In genomic region chr12:104674083-104674482, GRCh38 we compare ENCODE assay signal across 16 cellular contexts.
DNase-seq lines count a peak whose midpoint lies in the region; ATAC-seq and TF ChIP-seq lines count a peak whose summit lies in the region.
"Had no signal": no experiment of that assay in that cellular context is flagged by ENCODE, and none has a peak within 500 bp of the region (broad histone marks: within the 10 kb centered on the region; RNA-seq: fewer than 3 reads in every experiment).

No MANE protein-coding gene starts in this region.

- intact Hi-C loops in activated B cell treated with CpG ODN at 0.5 μM for 24 hours (cut with micrococcal nuclease), result loop anchor here (5.0 to 10.0 kb wide), 2 partner anchors 283 to 389 kb away; partner anchors contain the start of gene SLC41A2
- intact Hi-C loops in testis (cut with DNase I; ENCODE audit: low total_unique reads), result no loop called here
- intact Hi-C loops in esophagus muscularis mucosa (cut with DNase I), result no loop called here

- TF ChIP-seq CTCF in activated B cell treated with CpG ODN at 0.5 μM for 24 hours (IDR thresholded peaks at IDR 0.05), result no peak
- TF ChIP-seq CTCF in testis (IDR thresholded peaks at IDR 0.05), result no peak
- TF ChIP-seq CTCF in esophagus muscularis mucosa (IDR thresholded peaks at IDR 0.05), result no peak

- CTCF ChIA-PET in activated B cell treated with CpG ODN at 0.5 μM for 24 hours (lab: Charles Lee), result no interaction called here

- H3K27ac ChIP-seq in testis (peak overlapping the region; percentile 73 to 81), esophagus muscularis mucosa (replicated peaks in 1 of 4) (no peak overlapping the region)
- H3K27ac ChIP-seq: esophagus squamous epithelium had no signal

- H3K4me3 ChIP-seq in testis, result no peak overlapping the region
- H3K4me3 ChIP-seq in esophagus muscularis mucosa, result no peak overlapping the region
- H3K4me3 ChIP-seq: esophagus squamous epithelium, tibial nerve had no signal

- ATAC-seq in activated T-cell treated with anti-CD3 and anti-CD28 coated beads, Interleukin-2, amount 50 U/mL, for 72 hours (replicated peaks in 1 of 2), result no peak
- ATAC-seq in activated B cell treated with CpG ODN at 0.5 μM for 24 hours (ENCODE audit: low read depth) (no peak), memory B cell (ENCODE audit: low read depth) (no peak), GM18502 (IDR thresholded peaks at IDR 0.05; ENCODE audit: poor library complexity, unreplicated experiment) (no peak), HG03045 (IDR thresholded peaks at IDR 0.05; ENCODE audit: unreplicated experiment) (no peak)

- DNase-seq in activated T-cell treated with anti-CD3 and anti-CD28 coated beads, Interleukin-2, amount 50 U/mL, for 72 hours, result no peak
- no peak for DNase-seq in activated T-cell treated with anti-CD3 and anti-CD28 coated beads, Interleukin-2, amount 50 U/mL, for 1 hour
- DNase-seq in activated B cell treated with CpG ODN at 0.5 μM for 24 hours, result no peak
- no peak for DNase-seq in memory B cell (ENCODE audit: low spot score in 2 of 2)
- no peak for DNase-seq in testis
- no peak for DNase-seq in esophagus muscularis mucosa (ENCODE audit: extremely low spot score)
- DNase-seq: activated CD4-positive, alpha-beta T cell treated with anti-CD3 and anti-CD28 coated beads, Interleukin-2, amount 50 U/mL, for 1 hour; anterior cingulate cortex; COR-L47; esophagus squamous epithelium; GOT3; SIG-M5; T1000 had no signal

- no peaks in the 10 kb centered on the region for H3K36me3 Mint-ChIP-seq in activated T-cell treated with anti-CD3 and anti-CD28 coated beads, Interleukin-2, amount 50 U/mL, for 72 hours (ENCODE audit: insufficient read depth in 2 of 2)
- H3K36me3 Mint-ChIP-seq in activated B cell treated with CpG ODN at 0.5 μM for 24 hours (ENCODE audit: low read depth), result peaks cover 3% of the 10 kb centered on the region
- H3K36me3 Mint-ChIP-seq in memory B cell, result peaks cover 4% of the 10 kb centered on the region

- WGBS in testis, 2 donors, result 44 to 53% methylated on average over 4 of the region's 4 CpGs
- 76% methylated on average over 4 of the region's 4 CpGs for WGBS in esophagus muscularis mucosa

- H3K9me3 Mint-ChIP-seq in activated T-cell treated with anti-CD3 and anti-CD28 coated beads, Interleukin-2, amount 50 U/mL, for 72 hours, result no peaks in the 10 kb centered on the region
- H3K9me3 Mint-ChIP-seq in activated B cell treated with CpG ODN at 0.5 μM for 24 hours, result no peaks in the 10 kb centered on the region
- H3K9me3 Mint-ChIP-seq in memory B cell, result no peaks in the 10 kb centered on the region

- H3K9me3 ChIP-seq in testis (no peaks in the 10 kb centered on the region), esophagus muscularis mucosa (no peaks in the 10 kb centered on the region)
- H3K9me3 ChIP-seq: esophagus squamous epithelium, tibial nerve had no signal

- no peak overlapping the region for H3K4me3 Mint-ChIP-seq in activated T-cell treated with anti-CD3 and anti-CD28 coated beads, Interleukin-2, amount 50 U/mL, for 72 hours
- H3K4me3 Mint-ChIP-seq in activated B cell treated with CpG ODN at 0.5 μM for 24 hours (no peak overlapping the region), memory B cell (no peak overlapping the region)

- H3K27ac Mint-ChIP-seq in activated T-cell treated with anti-CD3 and anti-CD28 coated beads, Interleukin-2, amount 50 U/mL, for 72 hours, result peak overlapping the region; percentile 72
- peak overlapping the region; percentile 92 for H3K27ac Mint-ChIP-seq in activated B cell treated with CpG ODN at 0.5 μM for 24 hours
- H3K27ac Mint-ChIP-seq in memory B cell, result peak overlapping the region; percentile 88

- TF ChIP-seq EP300 in esophagus muscularis mucosa (IDR thresholded peaks at IDR 0.05), result no peak

- TF ChIP-seq POLR2A in testis (IDR thresholded peaks at IDR 0.05), result no peak
- no peak for TF ChIP-seq POLR2A in esophagus muscularis mucosa (IDR thresholded peaks at IDR 0.05; ENCODE audit: low read depth)

- H3K27me3 ChIP-seq in testis, result no peaks in the 10 kb centered on the region
- H3K27me3 ChIP-seq in esophagus muscularis mucosa, result no peaks in the 10 kb centered on the region
- H3K27me3 ChIP-seq: esophagus squamous epithelium, tibial nerve had no signal

- peaks cover 51% of the 10 kb centered on the region for H3K4me1 ChIP-seq in testis
- H3K4me1 ChIP-seq in esophagus muscularis mucosa, result peaks cover 40 to 57% (median 46%) of the 10 kb centered on the region in 4 donors

- peaks cover 54% of the 10 kb centered on the region for H3K4me1 Mint-ChIP-seq in activated T-cell treated with anti-CD3 and anti-CD28 coated beads, Interleukin-2, amount 50 U/mL, for 72 hours (ENCODE audit: low read depth)
- H3K4me1 Mint-ChIP-seq in activated B cell treated with CpG ODN at 0.5 μM for 24 hours, result peaks cover 91% of the 10 kb centered on the region
- H3K4me1 Mint-ChIP-seq in memory B cell, result peaks cover 47% of the 10 kb centered on the region

- no peaks in the 10 kb centered on the region for H3K36me3 ChIP-seq in testis (ENCODE audit: low read depth, missing control alignments)
- H3K36me3 ChIP-seq in esophagus muscularis mucosa, result no peaks in the 10 kb centered on the region
- H3K36me3 ChIP-seq: esophagus squamous epithelium, tibial nerve had no signal

- no peaks in the 10 kb centered on the region for H3K27me3 Mint-ChIP-seq in activated T-cell treated with anti-CD3 and anti-CD28 coated beads, Interleukin-2, amount 50 U/mL, for 72 hours (ENCODE audit: low read depth)
- no peaks in the 10 kb centered on the region for H3K27me3 Mint-ChIP-seq in activated B cell treated with CpG ODN at 0.5 μM for 24 hours
- H3K27me3 Mint-ChIP-seq in memory B cell, result no peaks in the 10 kb centered on the region

- POLR2A ChIA-PET in activated B cell treated with CpG ODN at 0.5 μM for 24 hours (lab: Charles Lee), result interaction anchor here (0.8 kb wide), 2 partner anchors 217 to 457 kb away, joined by 3 to 4 read pairs; no protein-coding TSS in a partner anchor

Comparison
In these comparisons a context has a peak if more than half of its experiments do, and no peak if none do; other contexts are left out.
1. H3K27ac ChIP-seq: peak in testis (2 of 2); none in esophagus muscularis mucosa (0 of 4).
2. Peak in every context shown above with its lines, with median percentiles within 50 percentile points of each other: H3K27ac Mint-ChIP-seq.